ENCODE assay signal across 17 cellular contexts in the genomic region with DNA sequence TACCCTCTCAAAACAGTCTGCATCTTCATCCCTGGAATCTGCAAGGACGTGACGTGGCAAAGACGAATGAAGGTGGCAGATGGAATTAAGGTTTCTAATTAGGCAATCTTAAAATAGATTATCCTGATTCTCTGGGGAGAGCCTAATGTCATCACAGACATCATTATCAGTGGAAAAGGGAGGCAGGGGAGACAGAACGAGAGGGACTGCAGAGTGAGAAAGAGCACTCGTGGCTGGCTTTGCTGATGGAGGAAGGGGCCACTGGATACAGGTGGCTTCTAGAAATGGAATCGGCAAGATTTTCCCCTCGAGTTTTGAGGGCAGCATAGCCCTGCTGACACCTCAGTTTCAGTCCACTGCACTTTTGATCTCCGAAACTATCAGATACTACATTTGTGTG.
DNase-seq lines count a peak whose midpoint lies in the region; ATAC-seq, FAIRE-seq and TF ChIP-seq lines count a peak whose summit lies in the region.
"Had no signal": no experiment of that assay in that cellular context is flagged by ENCODE, and none has a peak within 500 bp of the region (broad histone marks: within the 10 kb centered on the region; RNA-seq: fewer than 3 reads in every experiment).

No MANE protein-coding gene starts in this region.

- no peak overlapping the region for H2BK120ac ChIP-seq in trophoblast cell (ENCODE audit: insufficient read depth, low read length, poor library complexity)

- H3K4me3 ChIP-seq in trophoblast cell (ENCODE audit: low read depth, low read length), result no peak overlapping the region
- H3K4me3 ChIP-seq in mammary epithelial cell (replicated peaks in 1 of 3; ENCODE audit: insufficient read depth in 1 of 3, low read depth in 2 of 3, low read length in 3 of 3), result no peak overlapping the region
- H3K4me3 ChIP-seq: GM12878 had no signal

- CTCF ChIA-PET in activated CD8-positive, alpha-beta memory T cell treated with anti-CD3 and anti-CD28 coated beads, Interleukin-2, amount 10 ng/mL, durations not matched to agents 7 days and 5 days (lab: Charles Lee), result no interaction called here
- CTCF ChIA-PET in mammary epithelial cell (lab: Charles Lee; ENCODE audit: low non-redundant PET), result no interaction called here

- H3K36me3 ChIP-seq in trophoblast cell (ENCODE audit: control insufficient read depth in 1 of 2, insufficient read depth in 2 of 2, low read length in 2 of 2) (no peaks in the 10 kb centered on the region), mammary epithelial cell (ENCODE audit: insufficient read depth, low read length) (no peaks in the 10 kb centered on the region)
- H3K36me3 ChIP-seq: BE2C had no signal

- intact Hi-C loops in mammary epithelial cell (cut with micrococcal nuclease), result no loop called here

- no peak overlapping the region for H3K9ac ChIP-seq in trophoblast cell (ENCODE audit: low read length)
- H3K9ac ChIP-seq in mammary epithelial cell (ENCODE audit: insufficient read depth, low read length), result no peak overlapping the region

- H3K79me2 ChIP-seq in trophoblast cell (ENCODE audit: control insufficient read depth, insufficient read depth, low read length, poor library complexity) (no peaks in the 10 kb centered on the region), mammary epithelial cell (ENCODE audit: insufficient read depth, low read length) (no peaks in the 10 kb centered on the region)

- peak overlapping the region; percentile 9 for H2BK12ac ChIP-seq in trophoblast cell (ENCODE audit: low read length)

- ATAC-seq in activated CD8-positive, alpha-beta memory T cell treated with anti-CD3 and anti-CD28 coated beads, Interleukin-2, amount 10 ng/mL, durations not matched to agents 7 days and 5 days, result no peak
- ATAC-seq: GM12878 had no signal

- no peak overlapping the region for H3K4me2 ChIP-seq in trophoblast cell (ENCODE audit: low read length)
- no peak overlapping the region for H3K4me2 ChIP-seq in mammary epithelial cell (ENCODE audit: insufficient read depth, low read depth, low read length)

- no peaks in the 10 kb centered on the region for H3K9me3 ChIP-seq in trophoblast cell (ENCODE audit: insufficient read depth, low read depth, low read length)
- H3K9me3 ChIP-seq in mammary epithelial cell (replicated peaks; ENCODE audit: insufficient read depth, low read length), result peaks cover 3% of the 10 kb centered on the region
- H3K9me3 ChIP-seq: BE2C had no signal

- H2AFZ ChIP-seq in trophoblast cell (ENCODE audit: insufficient read depth, low read length, poor library complexity), result no peak overlapping the region
- no peak overlapping the region for H2AFZ ChIP-seq in mammary epithelial cell (ENCODE audit: low read depth, low read length)

- H3K18ac ChIP-seq in trophoblast cell (ENCODE audit: low read length), result no peak overlapping the region

- no peak overlapping the region for H3K27ac Mint-ChIP-seq in activated CD8-positive, alpha-beta memory T cell treated with anti-CD3 and anti-CD28 coated beads, Interleukin-2, amount 10 ng/mL, durations not matched to agents 7 days and 5 days
- H3K27ac Mint-ChIP-seq: CD14-positive monocyte; CD4-positive, alpha-beta memory T cell had no signal

- H3K4me1 ChIP-seq in trophoblast cell (ENCODE audit: control insufficient read depth in 1 of 2, insufficient read depth in 2 of 2, low read length in 2 of 2) (peaks cover 0 to 2% of the 10 kb centered on the region in 2 experiments), mammary epithelial cell (ENCODE audit: insufficient read depth, low read length) (no peaks in the 10 kb centered on the region)
- H3K4me1 ChIP-seq: BE2C had no signal

- dilution Hi-C loops in mammary epithelial cell (cut with HindIII; ENCODE audit: low sequenced_read_pairs), result no loop called here

- peak overlapping the region; percentile 77 for H2AK5ac ChIP-seq in trophoblast cell (ENCODE audit: low read length)

- no peak overlapping the region for H3K4me3 Mint-ChIP-seq in activated CD8-positive, alpha-beta memory T cell treated with anti-CD3 and anti-CD28 coated beads, Interleukin-2, amount 10 ng/mL, durations not matched to agents 7 days and 5 days
- H3K4me3 Mint-ChIP-seq: CD14-positive monocyte; CD4-positive, alpha-beta memory T cell; H9 had no signal

- H3K27ac ChIP-seq in trophoblast cell (ENCODE audit: low read depth, low read length) (no peak overlapping the region), mammary epithelial cell (ENCODE audit: insufficient read depth, low read depth, low read length) (no peak overlapping the region)

- no peak for TF ChIP-seq CTCF in mammary epithelial cell (conservative IDR thresholded peaks at IDR 0.05 in 1 of 2, IDR thresholded peaks at IDR 0.05 in 1 of 2; ENCODE audit: extremely low read depth in 1 of 2, insufficient read depth in 1 of 2, low read depth in 1 of 2, low read length in 2 of 2)

- H4K20me1 ChIP-seq in mammary epithelial cell (ENCODE audit: insufficient read depth, low read length), result no peaks in the 10 kb centered on the region

- H4K91ac ChIP-seq in trophoblast cell (ENCODE audit: low read depth, low read length), result no peak overlapping the region

- H3K79me1 ChIP-seq in trophoblast cell (ENCODE audit: low read length), result peaks cover 2% of the 10 kb centered on the region

- peak; percentile 12 for DNase-seq in activated CD8-positive, alpha-beta memory T cell treated with anti-CD3 and anti-CD28 coated beads, Interleukin-2, amount 50 U/mL, for 48 hours
- no peak for DNase-seq in activated CD8-positive, alpha-beta memory T cell treated with anti-CD3 and anti-CD28 coated beads, Interleukin-2, amount 10 ng/mL, durations not matched to agents 7 days and 5 days
- DNase-seq in NCI-H82 treated with DMSO at 0.1 percent for 48 hours (lab: John Stamatoyannopoulos, UW; ENCODE audit: unreplicated experiment) (peak; percentile 49), trophoblast cell (no peak), ecto neural progenitor cell (ENCODE audit: low spot score) (no peak), RCC 7860 (ENCODE audit: low spot score) (no peak), mammary epithelial cell (no peak)
- DNase-seq: BE2C; CD4-positive, alpha-beta memory T cell; DND-41; EL; H9; IMR-90 had no signal

- no peak overlapping the region for H4K12ac ChIP-seq in trophoblast cell (ENCODE audit: low read depth, low read length)

- in situ Hi-C loops in mammary epithelial cell (cut with MboI; ENCODE audit: low sequenced_read_pairs in 2 of 2), result no loop called here

- no peak for FAIRE-seq in RCC 7860 (lab: Jason Lieb, UNC)
- FAIRE-seq: GM12878, H1, HTR-8/SVneo had no signal

- no TSS peak for BruUV-seq in mammary epithelial cell (replicated peaks; lab: Mats Ljungman, UMichigan)

- no peak overlapping the region for H4K8ac ChIP-seq in trophoblast cell (ENCODE audit: low read depth, low read length)

- no peak overlapping the region for H3K4ac ChIP-seq in trophoblast cell (ENCODE audit: low read depth, low read length)

- no peak overlapping the region for H2BK5ac ChIP-seq in trophoblast cell (ENCODE audit: low read depth, low read length, poor library complexity)

- H3K4me1 Mint-ChIP-seq in activated CD8-positive, alpha-beta memory T cell treated with anti-CD3 and anti-CD28 coated beads, Interleukin-2, amount 10 ng/mL, durations not matched to agents 7 days and 5 days, result no peaks in the 10 kb centered on the region
- H3K4me1 Mint-ChIP-seq: CD14-positive monocyte; CD4-positive, alpha-beta memory T cell had no signal

- H3K9me3 Mint-ChIP-seq in activated CD8-positive, alpha-beta memory T cell treated with anti-CD3 and anti-CD28 coated beads, Interleukin-2, amount 10 ng/mL, durations not matched to agents 7 days and 5 days (ENCODE audit: low read depth), result peaks cover 2% of the 10 kb centered on the region

- peaks cover 38% of the 10 kb centered on the region for H3K36me3 Mint-ChIP-seq in activated CD8-positive, alpha-beta memory T cell treated with anti-CD3 and anti-CD28 coated beads, Interleukin-2, amount 10 ng/mL, durations not matched to agents 7 days and 5 days

- H3K27me3 Mint-ChIP-seq in activated CD8-positive, alpha-beta memory T cell treated with anti-CD3 and anti-CD28 coated beads, Interleukin-2, amount 10 ng/mL, durations not matched to agents 7 days and 5 days, result no peaks in the 10 kb centered on the region
- H3K27me3 Mint-ChIP-seq: CD4-positive, alpha-beta memory T cell had no signal

- H3K23ac ChIP-seq in trophoblast cell (ENCODE audit: low read length), result no peak overlapping the region

- no peaks in the 10 kb centered on the region for H3K27me3 ChIP-seq in trophoblast cell (ENCODE audit: insufficient read depth, low read length)
- no peaks in the 10 kb centered on the region for H3K27me3 ChIP-seq in mammary epithelial cell (ENCODE audit: insufficient read depth, low read length)
- H3K27me3 ChIP-seq: BE2C had no signal

- WGBS in trophoblast cell (ENCODE audit: extremely low coverage, insufficient coverage, insufficient read length), result no CpG with 5 or more reads among the region's 8 CpGs
- 55% methylated on average over 7 of the region's 8 CpGs for WGBS in mammary epithelial cell (ENCODE audit: low coverage, missing lambda C conversion rate)

- H3K14ac ChIP-seq in trophoblast cell (ENCODE audit: low read length), result no peak overlapping the region

Comparison
In these comparisons a context has a peak if more than half of its experiments do, and no peak if none do; other contexts are left out.
1. DNase-seq: peak in activated CD8-positive, alpha-beta memory T cell treated with anti-CD3 and anti-CD28 coated beads, Interleukin-2, amount 50 U/mL, for 48 hours (single experiment) and NCI-H82 treated with DMSO at 0.1 percent for 48 hours (single experiment); none in activated CD8-positive, alpha-beta memory T cell treated with anti-CD3 and anti-CD28 coated beads, Interleukin-2, amount 10 ng/mL, durations not matched to agents 7 days and 5 days (single experiment), trophoblast cell (0 of 2), ecto neural progenitor cell (single experiment), RCC 7860 (single experiment) and mammary epithelial cell (single experiment).